ENCODE assay signal across 8 cellular contexts in genomic region chr13:100434010-100434763, GRCh38.
DNase-seq lines count a peak whose midpoint lies in the region; ATAC-seq and TF ChIP-seq lines count a peak whose summit lies in the region.

No MANE protein-coding gene starts in this region.

- DNase-seq in GM12864 (ENCODE audit: low read depth), result peak; percentile 58
- DNase-seq in HT1080 (ENCODE audit: low read depth), result peak; percentile 92
- DNase-seq in glomerular visceral epithelial cell (ENCODE audit: extremely low spot score), result peak; percentile 73
- no peak for DNase-seq in erythroblast (lab: John Stamatoyannopoulos, UW)
- DNase-seq in stimulated activated CD4-positive, alpha-beta T cell treated with anti-CD3 and anti-CD28 coated beads, Interleukin-15, amount 100 ng/mL, for 24 hours, result no peak
- no peak for DNase-seq in activated T-cell treated with anti-CD3 and anti-CD28 coated beads, Interleukin-2, amount 50 U/mL, for 4 hours
- no peak for DNase-seq in DMS114 treated with DMSO at 0.1 percent for 48 hours (lab: John Stamatoyannopoulos, UW; ENCODE audit: unreplicated experiment)

- peaks cover 25% of the 10 kb centered on the region for H3K36me3 Mint-ChIP-seq in activated T-cell treated with anti-CD3 and anti-CD28 coated beads, Interleukin-2, amount 50 U/mL, for 4 hours (ENCODE audit: insufficient read depth)

- H3K4me3 ChIP-seq in GM12864 (ENCODE audit: low read depth, low read length), result no peak overlapping the region

- ATAC-seq in GM21717 (IDR thresholded peaks at IDR 0.05; ENCODE audit: unreplicated experiment), result peak; percentile 95
- ATAC-seq in activated T-cell treated with anti-CD3 and anti-CD28 coated beads, Interleukin-2, amount 50 U/mL, for 4 hours, result no peak

- peaks cover 4% of the 10 kb centered on the region for H3K4me1 Mint-ChIP-seq in activated T-cell treated with anti-CD3 and anti-CD28 coated beads, Interleukin-2, amount 50 U/mL, for 4 hours (ENCODE audit: low read depth)

- H3K9me3 Mint-ChIP-seq in activated T-cell treated with anti-CD3 and anti-CD28 coated beads, Interleukin-2, amount 50 U/mL, for 4 hours, result peaks cover 5% of the 10 kb centered on the region

- H3K4me3 Mint-ChIP-seq in activated T-cell treated with anti-CD3 and anti-CD28 coated beads, Interleukin-2, amount 50 U/mL, for 4 hours, result no peak overlapping the region

- TF ChIP-seq POLR2A in erythroblast (IDR thresholded peaks at IDR 0.05; ENCODE audit: low read length), result no peak

- TF ChIP-seq CTCF in GM12864 (IDR thresholded peaks at IDR 0.05; ENCODE audit: low read depth, low read length, missing control alignments), result no peak

- no peaks in the 10 kb centered on the region for H3K27me3 Mint-ChIP-seq in activated T-cell treated with anti-CD3 and anti-CD28 coated beads, Interleukin-2, amount 50 U/mL, for 4 hours (ENCODE audit: low read depth)

Comparison
In these comparisons a context has a peak if more than half of its experiments do, and no peak if none do; other contexts are left out.
1. DNase-seq: peak in GM12864 (single experiment), HT1080 (single experiment) and glomerular visceral epithelial cell (single experiment); none in erythroblast (0 of 2), stimulated activated CD4-positive, alpha-beta T cell treated with anti-CD3 and anti-CD28 coated beads, Interleukin-15, amount 100 ng/mL, for 24 hours (single experiment), activated T-cell treated with anti-CD3 and anti-CD28 coated beads, Interleukin-2, amount 50 U/mL, for 4 hours (single experiment) and DMS114 treated with DMSO at 0.1 percent for 48 hours (single experiment).